In the genomic region with DNA sequence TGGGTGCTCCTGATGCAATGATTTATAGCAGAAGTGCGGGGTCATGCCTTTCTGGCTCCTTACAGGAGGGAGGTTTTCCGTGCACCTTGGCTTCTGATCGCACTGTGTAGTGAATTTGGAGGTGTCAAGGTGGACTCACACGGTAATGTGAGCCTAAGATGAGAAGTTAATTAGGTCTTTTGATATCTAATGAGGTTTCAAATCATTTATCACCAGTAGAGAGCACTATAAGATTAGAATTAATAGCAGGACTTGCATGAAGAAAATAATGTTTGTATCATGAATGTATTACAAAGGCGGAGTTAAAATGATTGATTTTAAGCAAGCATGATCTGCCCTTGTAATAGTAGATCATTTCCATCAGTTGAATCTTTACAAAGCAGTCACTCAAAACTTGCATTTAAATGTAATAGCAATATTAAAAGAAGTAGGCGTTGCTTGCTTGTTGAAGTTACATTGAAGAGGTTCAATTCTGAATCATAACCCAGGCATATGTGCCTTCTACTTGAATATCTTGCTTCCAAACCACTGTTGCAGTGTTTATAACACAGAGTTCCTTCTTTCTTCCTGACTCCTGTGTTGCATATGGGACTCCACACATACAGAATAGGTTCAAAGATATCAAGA, we compare ENCODE assay signal across 12 cellular contexts.
DNase-seq lines count a peak whose midpoint lies in the region; ATAC-seq and TF ChIP-seq lines count a peak whose summit lies in the region.
"Had no signal": no experiment of that assay in that cellular context is flagged by ENCODE, and none has a peak within 500 bp of the region (broad histone marks: within the 10 kb centered on the region; RNA-seq: fewer than 3 reads in every experiment).

No MANE protein-coding gene starts in this region.

- ATAC-seq in HG02981 (IDR thresholded peaks at IDR 0.05; ENCODE audit: unreplicated experiment): no peak
- ATAC-seq: activated CD8-positive, alpha-beta memory T cell treated with anti-CD3 and anti-CD28 coated beads, Interleukin-2, amount 10 ng/mL, durations not matched to agents 7 days and 5 days; body of pancreas; natural killer cell had no signal

- no peak overlapping the region for H3K4me3 ChIP-seq in LNCaP clone FGC (ENCODE audit: low read depth, low read length)
- H3K4me3 ChIP-seq: body of pancreas, SK-N-MC had no signal

- TF ChIP-seq CTCF in LNCaP clone FGC (IDR thresholded peaks at IDR 0.05; ENCODE audit: control insufficient read depth, extremely low read depth, insufficient read depth) (peak; percentile 25), VCaP (conservative IDR thresholded peaks at IDR 0.05) (peak; percentile 35; the same call in 1 of the 2 replicates)

- DNase-seq in DMS153 treated with DMSO at 0.1 percent for 48 hours (lab: John Stamatoyannopoulos, UW; ENCODE audit: unreplicated experiment): peak; percentile 48
- DNase-seq in LNCaP clone FGC (ENCODE audit: low read depth): no peak
- peak; percentile 19 for DNase-seq in myocyte (ENCODE audit: low read depth)
- no peak for DNase-seq in T-helper 9 cell
- no peak for DNase-seq in cerebellar nuclear complex (lab: John Stamatoyannopoulos, UW)
- DNase-seq: activated CD8-positive, alpha-beta memory T cell treated with anti-CD3 and anti-CD28 coated beads, Interleukin-2, amount 10 ng/mL, durations not matched to agents 7 days and 5 days; body of pancreas; natural killer cell; stimulated activated CD4-positive, alpha-beta T cell treated with anti-CD3 and anti-CD28 coated beads, Interleukin-4, amount 100 ng/mL, for 4 hours had no signal

- no peak overlapping the region for H3K27ac ChIP-seq in VCaP
- H3K27ac ChIP-seq: body of pancreas, SK-N-MC had no signal

Comparison
In these comparisons a context has a peak if more than half of its experiments do, and no peak if none do; other contexts are left out.
1. DNase-seq: peak in DMS153 treated with DMSO at 0.1 percent for 48 hours (single experiment) and myocyte (single experiment); none in LNCaP clone FGC (single experiment), T-helper 9 cell (single experiment) and cerebellar nuclear complex (0 of 2).